ENCODE assay signal across 8 cellular contexts in the genomic region with DNA sequence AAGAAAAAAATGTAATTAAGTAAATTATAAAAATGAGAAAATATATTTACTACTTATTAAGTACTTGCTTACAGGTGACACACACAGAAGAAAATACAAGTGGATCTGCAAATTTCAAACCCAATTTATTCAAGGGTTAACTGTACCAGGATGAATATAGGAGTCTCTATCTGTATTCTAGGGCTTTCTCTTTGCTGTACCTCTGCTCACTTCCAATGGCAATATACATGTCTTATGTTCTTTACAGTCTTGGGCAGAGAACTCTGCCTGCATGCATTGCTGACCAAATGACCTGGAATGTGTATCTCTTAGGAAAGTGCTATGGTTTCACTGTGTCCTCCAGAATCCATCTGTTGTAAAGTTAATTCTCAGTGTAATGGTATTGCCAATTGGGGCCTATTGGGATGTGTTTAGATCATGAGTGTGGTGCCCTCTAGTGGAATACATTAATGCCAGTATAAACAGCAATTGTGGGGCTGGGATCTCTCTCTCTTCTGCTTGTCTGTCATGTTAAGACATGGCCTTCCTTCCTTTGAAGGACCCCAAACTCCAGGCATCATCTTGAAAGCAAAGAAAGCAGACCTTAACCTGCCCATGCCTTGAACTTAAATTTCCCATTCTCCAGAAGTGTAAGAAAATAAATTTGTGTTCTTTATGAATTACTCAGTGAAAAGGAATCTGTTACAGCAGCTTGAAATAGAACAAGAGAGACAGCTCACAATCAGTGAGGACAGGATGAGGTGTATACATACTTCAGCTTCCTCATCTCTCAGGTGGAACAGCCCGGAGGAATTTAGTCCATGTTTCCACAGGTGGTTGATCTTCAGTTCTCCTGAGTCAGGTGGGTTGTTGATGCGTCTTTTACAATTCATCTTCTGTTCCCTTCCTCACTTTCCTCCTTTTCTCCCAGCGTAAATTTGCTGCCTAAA.
DNase-seq lines count a peak whose midpoint lies in the region; ATAC-seq and TF ChIP-seq lines count a peak whose summit lies in the region.
"Not testable (repeated sequence)": the region's sequence is repeated elsewhere in the genome, so short reads cannot be mapped to it uniquely, and the experiment has no call there.

No MANE protein-coding gene starts in this region.

- not testable (repeated sequence) for H3K9me3 Mint-ChIP-seq in activated CD4-positive, alpha-beta T cell treated with anti-CD3 and anti-CD28 coated beads for 36 hours (ENCODE audit: low read depth)

- not testable (repeated sequence) for H3K9me1 ChIP-seq in IMR-90 (ENCODE audit: insufficient read depth, low read length)

- dilution Hi-C loops in IMR-90 (cut with HindIII; ENCODE audit: low sequenced_read_pairs, unreplicated experiment): not testable (repeated sequence)

- H3K4me3 Mint-ChIP-seq in activated CD4-positive, alpha-beta T cell treated with anti-CD3 and anti-CD28 coated beads for 36 hours: not testable (repeated sequence)

- H3K9me3 ChIP-seq in IMR-90 (ENCODE audit: control insufficient read depth, insufficient read depth, low read length); fibroblast of lung (ENCODE audit: control insufficient read depth, insufficient read depth, low read depth, low read length); lung (ENCODE audit: control insufficient read depth in 2 of 2, insufficient read depth in 1 of 2, low read length in 1 of 2); testis: not testable (repeated sequence)

- H3K4me3 ChIP-seq in IMR-90 (ENCODE audit: insufficient read depth, low read depth, low read length); fibroblast of lung (replicated peaks in 1 of 4; ENCODE audit: control extremely low read depth in 1 of 4, insufficient read depth in 1 of 4, low read depth in 3 of 4, low read length in 4 of 4); lung; testis: not testable (repeated sequence)

- POLR2A ChIA-PET in IMR-90 (lab: Charles Lee; ENCODE audit: unreplicated experiment); activated CD4-positive, alpha-beta T cell treated with anti-CD3 and anti-CD28 coated beads for 36 hours (lab: Charles Lee): not testable (repeated sequence)

- H3K9ac ChIP-seq in IMR-90 (ENCODE audit: low read depth, low read length); fibroblast of lung (ENCODE audit: insufficient read depth, low read length): not testable (repeated sequence)

- H2AK5ac ChIP-seq in IMR-90 (ENCODE audit: low read depth, low read length): not testable (repeated sequence)

- not testable (repeated sequence) for H3K4me1 Mint-ChIP-seq in activated CD4-positive, alpha-beta T cell treated with anti-CD3 and anti-CD28 coated beads for 36 hours

- not testable (repeated sequence) for H3K27ac Mint-ChIP-seq in activated CD4-positive, alpha-beta T cell treated with anti-CD3 and anti-CD28 coated beads for 36 hours

- CTCF ChIA-PET in IMR-90 (lab: Yijun Ruan, JAX); activated CD4-positive, alpha-beta T cell treated with anti-CD3 and anti-CD28 coated beads for 36 hours (lab: Charles Lee): not testable (repeated sequence)

- not testable (repeated sequence) for H4K5ac ChIP-seq in IMR-90 (ENCODE audit: low read depth, low read length)

- not testable (repeated sequence) for H3K36me3 ChIP-seq in IMR-90 (ENCODE audit: control insufficient read depth, insufficient read depth, low read length); fibroblast of lung (ENCODE audit: control insufficient read depth, insufficient read depth, low read length); lung (ENCODE audit: control insufficient read depth in 2 of 2, insufficient read depth in 2 of 2, low read length in 2 of 2); testis (ENCODE audit: low read depth, missing control alignments)

- H3K27me3 ChIP-seq in IMR-90 (ENCODE audit: control insufficient read depth, insufficient read depth, low read length); fibroblast of lung (ENCODE audit: control insufficient read depth, insufficient read depth, low read length); lung (ENCODE audit: control insufficient read depth, insufficient read depth); testis: not testable (repeated sequence)

- H4K91ac ChIP-seq in IMR-90 (ENCODE audit: insufficient read depth, low read depth, low read length): not testable (repeated sequence)

- in situ Hi-C loops in IMR-90 (cut with MboI; ENCODE audit: low sequenced_read_pairs): not testable (repeated sequence)

- ATAC-seq in GM21526 (IDR thresholded peaks at IDR 0.05; ENCODE audit: low FRiP score, unreplicated experiment) (peak; percentile 80), IMR-90 (ENCODE audit: low read depth) (peak; percentile 75)
- not testable (repeated sequence) for ATAC-seq in activated CD4-positive, alpha-beta T cell treated with anti-CD3 and anti-CD28 coated beads for 36 hours; lung (ENCODE audit: insufficient read depth, low FRiP score)

- not testable (repeated sequence) for H2BK5ac ChIP-seq in IMR-90 (ENCODE audit: low read depth, low read length, poor library complexity, severe bottlenecking)

- H3K23ac ChIP-seq in IMR-90 (ENCODE audit: low read depth, low read length): not testable (repeated sequence)

- not testable (repeated sequence) for H3K27ac ChIP-seq in IMR-90 (ENCODE audit: insufficient read depth, low read length); fibroblast of lung (ENCODE audit: insufficient read depth, low read length); lung (ENCODE audit: low read depth in 1 of 2, low read length in 1 of 2); testis

- not testable (repeated sequence) for H3K56ac ChIP-seq in IMR-90 (ENCODE audit: extremely low read depth, insufficient read depth, low read length)

- not testable (repeated sequence) for H4K20me1 ChIP-seq in IMR-90 (ENCODE audit: insufficient read depth, low read length); fibroblast of lung (ENCODE audit: control insufficient read depth, extremely low read depth, insufficient read depth, low read length)

- H3K27me3 Mint-ChIP-seq in activated CD4-positive, alpha-beta T cell treated with anti-CD3 and anti-CD28 coated beads for 36 hours: not testable (repeated sequence)

- not testable (repeated sequence) for BruUV-seq in IMR-90 (replicated peaks; lab: Mats Ljungman, UMichigan)

- not testable (repeated sequence) for H4K8ac ChIP-seq in IMR-90 (ENCODE audit: low read depth in 2 of 2, low read length in 2 of 2)

- H3K79me1 ChIP-seq in IMR-90 (ENCODE audit: low read depth in 1 of 2, low read length in 2 of 2): not testable (repeated sequence)

- not testable (repeated sequence) for TF ChIP-seq POLR2A in IMR-90 (IDR thresholded peaks at IDR 0.05; ENCODE audit: low read depth, low read length); testis (IDR thresholded peaks at IDR 0.05)

- not testable (repeated sequence) for H2BK20ac ChIP-seq in IMR-90 (ENCODE audit: low read depth, low read length)

- TF ChIP-seq CTCF in IMR-90 (conservative IDR thresholded peaks at IDR 0.05; ENCODE audit: low read depth, low read length): peak; percentile 47
- peak; percentile 33 to 45 for TF ChIP-seq CTCF in fibroblast of lung (conservative IDR thresholded peaks at IDR 0.05 in 1 of 2, IDR thresholded peaks at IDR 0.05 in 1 of 2; ENCODE audit: low read depth in 1 of 2, low read length in 2 of 2)
- TF ChIP-seq CTCF in lung (IDR thresholded peaks at IDR 0.05; ENCODE audit: control extremely low read depth, extremely low read depth): peak; percentile 11
- peak in 1 of 3 experiments; percentile 54 for TF ChIP-seq CTCF in testis (IDR thresholded peaks at IDR 0.05)

- not testable (repeated sequence) for H2BK15ac ChIP-seq in IMR-90 (ENCODE audit: low read depth, low read length)

- not testable (repeated sequence) for H3K4ac ChIP-seq in IMR-90 (ENCODE audit: low read depth, low read length)

- not testable (repeated sequence) for H3K36me3 Mint-ChIP-seq in activated CD4-positive, alpha-beta T cell treated with anti-CD3 and anti-CD28 coated beads for 36 hours (ENCODE audit: low read depth)

- H3K18ac ChIP-seq in IMR-90 (ENCODE audit: low read depth, low read length): not testable (repeated sequence)

- not testable (repeated sequence) for H3K14ac ChIP-seq in IMR-90 (replicated peaks; ENCODE audit: low read depth, low read length)

- H3K4me2 ChIP-seq in IMR-90 (ENCODE audit: low read depth, low read length); fibroblast of lung (ENCODE audit: extremely low read depth, insufficient read depth, low read length): not testable (repeated sequence)

- H2AK9ac ChIP-seq in IMR-90 (replicated peaks; ENCODE audit: low read depth, low read length, poor library complexity): not testable (repeated sequence)

- WGBS in IMR-90 (ENCODE audit: extremely low coverage in 2 of 2, insufficient read length in 1 of 2), 2 experiments: no CpG with 5 or more reads among the region's 3 CpGs
- 75 to 84% methylated on average over 1 to 2 of the region's 3 CpGs for WGBS in lung, 2 donors
- 70 to 80% methylated on average over 2 of the region's 3 CpGs for WGBS in testis, 2 donors

- not testable (repeated sequence) for H3K4me1 ChIP-seq in IMR-90 (ENCODE audit: control insufficient read depth, insufficient read depth, low read length); fibroblast of lung (ENCODE audit: control insufficient read depth, extremely low read depth, insufficient read depth, low read length); lung (ENCODE audit: control insufficient read depth in 2 of 2, insufficient read depth in 2 of 2, low read length in 2 of 2); testis

- H2BK120ac ChIP-seq in IMR-90 (ENCODE audit: low read depth, low read length): not testable (repeated sequence)

- H3K79me2 ChIP-seq in fibroblast of lung (ENCODE audit: control insufficient read depth, insufficient read depth, low read length): not testable (repeated sequence)

- intact Hi-C loops in IMR-90 (cut with micrococcal nuclease); testis (cut with DNase I; ENCODE audit: low total_unique reads): not testable (repeated sequence)
- intact Hi-C loops in activated CD4-positive, alpha-beta T cell treated with anti-CD3 and anti-CD28 coated beads for 36 hours (cut with DNase I, micrococcal nuclease): loop anchor here in 1 of 2 experiments (5.0 kb wide), 1 partner anchor 166 kb away; no protein-coding TSS in a partner anchor

- not testable (repeated sequence) for H2AFZ ChIP-seq in IMR-90 (replicated peaks; ENCODE audit: low read length, poor library complexity); fibroblast of lung (ENCODE audit: low read length)

- not testable (repeated sequence) for TF ChIP-seq RAD21 in IMR-90 (IDR thresholded peaks at IDR 0.05; ENCODE audit: low read length)

- DNase-seq in D341Med (ENCODE audit: low spot score) (peak; percentile 35), IMR-90 (peak; percentile 5), NCI-H748 treated with DMSO at 0.1 percent for 48 hours (lab: John Stamatoyannopoulos, UW) (peak; percentile 20), fibroblast of lung (ENCODE audit: low read depth in 2 of 2) (peak; percentile 2 to 31), testis (peak; percentile 25)
- peak; percentile 10 for DNase-seq in activated CD4-positive, alpha-beta T cell treated with anti-CD3 and anti-CD28 coated beads for 36 hours
- not testable (repeated sequence) for DNase-seq in lung (ENCODE audit: low spot score)
